Comparison of ENCODE assay signal across 10 cellular contexts in genomic region chr2:33210626-33211025, GRCh38.
A peak's percentile ranks its signal among the peaks of the same experiment; 100 is the strongest.
DNase-seq lines count a peak whose midpoint lies in the region; ATAC-seq, FAIRE-seq and TF ChIP-seq lines count a peak whose summit lies in the region.
"Had no signal": no experiment of that assay in that cellular context is flagged by ENCODE, and none has a peak within 500 bp of the region (broad histone marks: within the 10 kb centered on the region; RNA-seq: fewer than 3 reads in every experiment).

No MANE protein-coding gene starts in this region.

- H3K27ac Mint-ChIP-seq in stimulated activated memory B cell treated with anti-CD40 and anti-IgM and Interleukin-4, amounts not matched to agents 10 μg/mL and 1 μg/mL and 100 μg/mL, for 72 hours = no peak overlapping the region

- H3K56ac ChIP-seq in IMR-90 (ENCODE audit: extremely low read depth, insufficient read depth, low read length) = no peak overlapping the region; the same call in 1 of the 2 replicates

- H4K20me1 ChIP-seq in IMR-90 (ENCODE audit: insufficient read depth, low read length) (no peaks in the 10 kb centered on the region), K562 (replicated peaks; ENCODE audit: control insufficient read depth, insufficient read depth, low read length) (no peaks in the 10 kb centered on the region)

- peak overlapping the region; percentile 93; the same call in 1 of the 2 replicates for H3K4ac ChIP-seq in IMR-90 (ENCODE audit: low read depth, low read length)

- H4K91ac ChIP-seq in IMR-90 (ENCODE audit: insufficient read depth, low read depth, low read length) = no peak overlapping the region

- H4K8ac ChIP-seq in IMR-90 (ENCODE audit: low read depth in 2 of 2, low read length in 2 of 2) = peak overlapping the region in 1 of 2 experiments; percentile 90; a peak in 2 of 4 replicates

- no peaks in the 10 kb centered on the region for H3K27me3 Mint-ChIP-seq in activated T-cell treated with anti-CD3 and anti-CD28 coated beads, Interleukin-2, amount 50 U/mL, for 4 hours (ENCODE audit: low read depth)
- H3K27me3 Mint-ChIP-seq in stimulated activated memory B cell treated with anti-CD40 and anti-IgM and Interleukin-4, amounts not matched to agents 10 μg/mL and 1 μg/mL and 100 μg/mL, for 72 hours = peaks cover 30% of the 10 kb centered on the region

- BruUV-seq in IMR-90 (replicated peaks; lab: Mats Ljungman, UMichigan) = no TSS peak
- no TSS peak for BruUV-seq in K562 (replicated peaks; lab: Mats Ljungman, UMichigan)

- no peak overlapping the region for H4K5ac ChIP-seq in IMR-90 (ENCODE audit: low read depth, low read length)

- no peak for TF ChIP-seq CTCF in IMR-90 (conservative IDR thresholded peaks at IDR 0.05; ENCODE audit: low read depth, low read length)
- TF ChIP-seq CTCF in K562 (IDR thresholded peaks at IDR 0.05 in 2 of 3, conservative IDR thresholded peaks at IDR 0.05 in 1 of 3; ENCODE audit: insufficient read depth in 2 of 3, low read depth in 1 of 3, low read length in 3 of 3) = no peak
- no peak for TF ChIP-seq CTCF in tibial nerve (IDR thresholded peaks at IDR 0.05)

- H3K4me3 ChIP-seq in IMR-90 (ENCODE audit: insufficient read depth, low read depth, low read length) = no peak overlapping the region
- H3K4me3 ChIP-seq in K562 = no peak overlapping the region
- H3K4me3 ChIP-seq in tibial nerve = no peak overlapping the region

- H3K14ac ChIP-seq in IMR-90 (replicated peaks; ENCODE audit: low read depth, low read length) = no peak overlapping the region; the same call in 1 of the 2 replicates

- H3K18ac ChIP-seq in IMR-90 (ENCODE audit: low read depth, low read length) = 0 out of 2 replicates have a peak overlapping the region, but pooled peaks have one; percentile 10

- no peak overlapping the region for H2AFZ ChIP-seq in IMR-90 (replicated peaks; ENCODE audit: low read length, poor library complexity)
- H2AFZ ChIP-seq in K562 (ENCODE audit: low read depth, low read length) = peak overlapping the region; percentile 27; the same call in 1 of the 2 replicates

- no peak overlapping the region for H2AK9ac ChIP-seq in IMR-90 (replicated peaks; ENCODE audit: low read depth, low read length, poor library complexity)

- H3K9me3 Mint-ChIP-seq in activated T-cell treated with anti-CD3 and anti-CD28 coated beads, Interleukin-2, amount 50 U/mL, for 4 hours = no peaks in the 10 kb centered on the region
- H3K9me3 Mint-ChIP-seq in stimulated activated memory B cell treated with anti-CD40 and anti-IgM and Interleukin-4, amounts not matched to agents 10 μg/mL and 1 μg/mL and 100 μg/mL, for 72 hours = no peaks in the 10 kb centered on the region
- H3K9me3 Mint-ChIP-seq: neural crest cell had no signal

- peak overlapping the region; percentile 15; the same call in 1 of the 2 replicates for H3K4me2 ChIP-seq in IMR-90 (ENCODE audit: low read depth, low read length)
- H3K4me2 ChIP-seq in K562 (ENCODE audit: insufficient read depth, low read length) = no peak overlapping the region

- peaks cover 36% of the 10 kb centered on the region for H3K4me1 ChIP-seq in IMR-90 (ENCODE audit: control insufficient read depth, insufficient read depth, low read length)
- H3K4me1 ChIP-seq in K562 (replicated peaks in 1 of 2; ENCODE audit: control insufficient read depth in 2 of 2, insufficient read depth in 2 of 2, low read length in 2 of 2) = peaks cover 0 to 28% of the 10 kb centered on the region in 2 experiments; a peak in 3 of 5 replicates
- H3K4me1 ChIP-seq in tibial nerve = peaks cover 0 to 59% (median 5%) of the 10 kb centered on the region in 4 donors

- dilution Hi-C loops in IMR-90 (cut with HindIII; ENCODE audit: low sequenced_read_pairs, unreplicated experiment) = no loop called here

- H3K79me2 ChIP-seq in K562 (ENCODE audit: control insufficient read depth, insufficient read depth, low read length) = no peaks in the 10 kb centered on the region

- H2BK20ac ChIP-seq in IMR-90 (ENCODE audit: low read depth, low read length) = peak overlapping the region; percentile 40; the same call in 1 of the 2 replicates

- TF ChIP-seq POLR2A in IMR-90 (IDR thresholded peaks at IDR 0.05; ENCODE audit: low read depth, low read length) = 0 out of 2 replicates have a peak, but pooled peaks have one; percentile 32
- TF ChIP-seq POLR2A in K562 (conservative IDR thresholded peaks at IDR 0.05) = no peak
- no peak for TF ChIP-seq POLR2A in tibial nerve (IDR thresholded peaks at IDR 0.05)

- CTCF ChIA-PET in IMR-90 (lab: Yijun Ruan, JAX) = interaction anchor here (1.0 kb wide), 1 partner anchor 29 kb away, joined by 3 read pairs; no protein-coding TSS in a partner anchor
- CTCF ChIA-PET in K562 (lab: Yijun Ruan, JAX; ENCODE audit: low intra/inter-chr PET ratio) = no interaction called here

- TF ChIP-seq RAD21 in IMR-90 (IDR thresholded peaks at IDR 0.05; ENCODE audit: low read length) (peak; percentile 33), K562 (CRISPR knock-in tag; conservative IDR thresholded peaks at IDR 0.05 in 1 of 2, IDR thresholded peaks at IDR 0.05 in 1 of 2) (no peak)

- H3K9me3 ChIP-seq in IMR-90 (ENCODE audit: control insufficient read depth, insufficient read depth, low read length) (no peaks in the 10 kb centered on the region), K562 (replicated peaks; ENCODE audit: control insufficient read depth, insufficient read depth, low read depth, low read length) (no peaks in the 10 kb centered on the region), tibial nerve (no peaks in the 10 kb centered on the region)

- peak overlapping the region; percentile 99 for H2BK5ac ChIP-seq in IMR-90 (ENCODE audit: low read depth, low read length, poor library complexity, severe bottlenecking)

- H2BK120ac ChIP-seq in IMR-90 (ENCODE audit: low read depth, low read length) = peak overlapping the region; percentile 98

- intact Hi-C loops in IMR-90 (cut with micrococcal nuclease) = loop anchor here (1.0 to 2.0 kb wide), 2 partner anchors 44 to 76 kb away; no protein-coding TSS in a partner anchor
- intact Hi-C loops in K562 (cut with micrococcal nuclease) = no loop called here

- peaks cover 28% of the 10 kb centered on the region for H3K9me1 ChIP-seq in IMR-90 (ENCODE audit: insufficient read depth, low read length)
- H3K9me1 ChIP-seq in K562 (ENCODE audit: control insufficient read depth, insufficient read depth, low read length) = no peaks in the 10 kb centered on the region

- H3K36me3 Mint-ChIP-seq in activated T-cell treated with anti-CD3 and anti-CD28 coated beads, Interleukin-2, amount 50 U/mL, for 4 hours (ENCODE audit: insufficient read depth) = no peaks in the 10 kb centered on the region
- no peaks in the 10 kb centered on the region for H3K36me3 Mint-ChIP-seq in stimulated activated memory B cell treated with anti-CD40 and anti-IgM and Interleukin-4, amounts not matched to agents 10 μg/mL and 1 μg/mL and 100 μg/mL, for 72 hours

- peaks cover 28 to 63% of the 10 kb centered on the region in 2 experiments for H3K79me1 ChIP-seq in IMR-90 (ENCODE audit: low read depth in 1 of 2, low read length in 2 of 2)

- TF ChIP-seq EP300 in K562 (IDR thresholded peaks at IDR 0.05; ENCODE audit: low read length) (no peak), tibial nerve (IDR thresholded peaks at IDR 0.05) (peak in 1 of 2 donors; percentile 58)

- H3K36me3 ChIP-seq in IMR-90 (ENCODE audit: control insufficient read depth, insufficient read depth, low read length) (peaks cover 14% of the 10 kb centered on the region), K562 (ENCODE audit: control insufficient read depth, insufficient read depth, low read length) (no peaks in the 10 kb centered on the region; the same call in 2 of the 3 replicates), tibial nerve (no peaks in the 10 kb centered on the region)

- POLR2A ChIA-PET in IMR-90 (lab: Charles Lee; ENCODE audit: unreplicated experiment) = no interaction called here
- POLR2A ChIA-PET in K562 (lab: Yijun Ruan, JAX) = interaction anchor here (1.0 kb wide), 1 partner anchor 367 kb away, joined by 3 read pairs; no protein-coding TSS in a partner anchor

- no peak overlapping the region for H2AK5ac ChIP-seq in IMR-90 (ENCODE audit: low read depth, low read length)

- H3K4me3 Mint-ChIP-seq in activated T-cell treated with anti-CD3 and anti-CD28 coated beads, Interleukin-2, amount 50 U/mL, for 4 hours = no peak overlapping the region
- no peak overlapping the region for H3K4me3 Mint-ChIP-seq in stimulated activated memory B cell treated with anti-CD40 and anti-IgM and Interleukin-4, amounts not matched to agents 10 μg/mL and 1 μg/mL and 100 μg/mL, for 72 hours
- H3K4me3 Mint-ChIP-seq: neural crest cell had no signal

- WGBS in IMR-90 (ENCODE audit: extremely low coverage in 2 of 2, insufficient read length in 1 of 2), 2 experiments = no CpG with 5 or more reads among the region's 3 CpGs
- WGBS in K562 (ENCODE audit: insufficient coverage, low coverage, missing lambda C conversion rate) = 1% methylated on average over 3 of the region's 3 CpGs
- 23% methylated on average over 3 of the region's 3 CpGs for WGBS in tibial nerve, 2 donors

- H3K4me1 Mint-ChIP-seq in activated T-cell treated with anti-CD3 and anti-CD28 coated beads, Interleukin-2, amount 50 U/mL, for 4 hours (ENCODE audit: low read depth) = no peaks in the 10 kb centered on the region
- peaks cover 17% of the 10 kb centered on the region for H3K4me1 Mint-ChIP-seq in stimulated activated memory B cell treated with anti-CD40 and anti-IgM and Interleukin-4, amounts not matched to agents 10 μg/mL and 1 μg/mL and 100 μg/mL, for 72 hours

- no peak overlapping the region; the same call in 2 of the 3 replicates for H2BK15ac ChIP-seq in IMR-90 (ENCODE audit: low read depth, low read length)

- in situ Hi-C loops in IMR-90 (cut with MboI; ENCODE audit: low sequenced_read_pairs) (no loop called here), K562 (cut with MboI) (no loop called here)

- H3K27me3 ChIP-seq in IMR-90 (ENCODE audit: control insufficient read depth, insufficient read depth, low read length) (no peaks in the 10 kb centered on the region), K562 (ENCODE audit: control insufficient read depth in 2 of 2, insufficient read depth in 2 of 2, low read length in 2 of 2) (no peaks in the 10 kb centered on the region), tibial nerve (no peaks in the 10 kb centered on the region)

- H3K27ac ChIP-seq in IMR-90 (ENCODE audit: insufficient read depth, low read length) (peak overlapping the region; percentile 92; the same call in 1 of the 2 replicates), K562 (ENCODE audit: extremely low read depth, low read depth, low read length) (no peak overlapping the region), tibial nerve (peak overlapping the region in 3 of 4 donors; percentile 21 to 85 (median 69))

- DNase-seq in IMR-90 (peak; percentile 99), K562 (ENCODE audit: extremely low read depth in 1 of 4, low spot score in 3 of 4) (peak in 1 of 4 experiments; percentile 9), inferior parietal cortex (ENCODE audit: extremely low spot score) (peak; percentile 11), tibial nerve (ENCODE audit: low spot score in 2 of 2) (no peak), cerebellar nuclear complex (lab: John Stamatoyannopoulos, UW) (no peak)
- DNase-seq in activated T-cell treated with anti-CD3 and anti-CD28 coated beads, Interleukin-2, amount 50 U/mL, for 4 hours = no peak
- DNase-seq: caudate nucleus had no signal

- no peak overlapping the region; the same call in 1 of the 2 replicates for H3K23ac ChIP-seq in IMR-90 (ENCODE audit: low read depth, low read length)

- H3K9ac ChIP-seq in IMR-90 (ENCODE audit: low read depth, low read length) (no peak overlapping the region), K562 (ENCODE audit: insufficient read depth in 1 of 2, low read depth in 2 of 2, low read length in 2 of 2) (no peak overlapping the region)

- FAIRE-seq in K562 (lab: Jason Lieb, UNC) = no peak

- ATAC-seq in IMR-90 (ENCODE audit: low read depth) (peak; percentile 71), K562 (no peak; the same call in 2 of the 3 replicates), GM21717 (IDR thresholded peaks at IDR 0.05; ENCODE audit: unreplicated experiment) (no peak)
- no peak for ATAC-seq in activated T-cell treated with anti-CD3 and anti-CD28 coated beads, Interleukin-2, amount 50 U/mL, for 4 hours
- no peak for ATAC-seq in stimulated activated memory B cell treated with anti-CD40 and anti-IgM and Interleukin-4, amounts not matched to agents 10 μg/mL and 1 μg/mL and 100 μg/mL, for 72 hours

Comparison
In these comparisons a context has a peak if more than half of its experiments do, and no peak if none do; other contexts are left out.
1. DNase-seq: peak in IMR-90 (single experiment) and inferior parietal cortex (single experiment); none in tibial nerve (0 of 2), activated T-cell treated with anti-CD3 and anti-CD28 coated beads, Interleukin-2, amount 50 U/mL, for 4 hours (single experiment) and cerebellar nuclear complex (0 of 2).